9 cellular contexts compared by ENCODE assay signal in genomic region chr19:53432088-53432661, GRCh38. TPM values are rescaled to one million over a fixed set of nuclear protein-coding genes. Genes with fewer than 3 reads are reported as not detected.
DNase-seq lines count a peak whose midpoint lies in the region; ATAC-seq, FAIRE-seq and TF ChIP-seq lines count a peak whose summit lies in the region.
"Had no signal": no experiment of that assay in that cellular context is flagged by ENCODE, and none has a peak within 500 bp of the region (broad histone marks: within the 10 kb centered on the region; RNA-seq: fewer than 3 reads in every experiment).

No MANE protein-coding gene starts in this region.

- TF ChIP-seq POLR2A in GM12891 (IDR thresholded peaks at IDR 0.05; ENCODE audit: low read depth, low read length), result no peak

- H3K27ac ChIP-seq in HEK293 (ENCODE audit: extremely low read depth, low read depth, low read length), result no peak overlapping the region

- TF ChIP-seq CTCF in HEK293 (tag by site-specific recombination; IDR thresholded peaks at IDR 0.05) (no peak), astrocyte of the cerebellum (IDR thresholded peaks at IDR 0.05; ENCODE audit: low read depth, low read length, missing control alignments) (no peak)

- H3K4me3 ChIP-seq in HEK293 (ENCODE audit: low read depth, low read length) (peak overlapping the region; percentile 94), astrocyte of the cerebellum (ENCODE audit: low read depth, low read length) (peak overlapping the region; percentile 74)

- peaks cover 17 to 34% of the 10 kb centered on the region in 2 experiments for H3K36me3 ChIP-seq in HEK293 (ENCODE audit: control insufficient read depth in 2 of 2, insufficient read depth in 1 of 2, low read length in 2 of 2)

- no peaks in the 10 kb centered on the region for H3K9me3 ChIP-seq in HEK293 (ENCODE audit: control insufficient read depth, insufficient read depth, low read depth, low read length)

- FAIRE-seq in GM12891 (lab: Jason Lieb, UNC), result peak; percentile 28
- FAIRE-seq: colon had no signal

- in situ Hi-C loops in astrocyte of the cerebellum (cut with HindIII; ENCODE audit: low sequenced_read_pairs), result loop anchor here (5.0 kb wide), 1 partner anchor 90 kb away; no protein-coding TSS in a partner anchor

- no peak for DNase-seq in GM12891 (ENCODE audit: insufficient read length, low spot score)
- peak; percentile 39 for DNase-seq in NCI-H146 treated with DMSO at 0.1 percent for 48 hours (lab: John Stamatoyannopoulos, UW; ENCODE audit: unreplicated experiment)
- no peak for DNase-seq in astrocyte of the cerebellum (ENCODE audit: low read depth)
- DNase-seq in iPS-NIHi11 (ENCODE audit: low spot score), result peak; percentile 29
- peak; percentile 2 to 11 for DNase-seq in stimulated activated CD4-positive, alpha-beta T cell treated with anti-CD3 and anti-CD28 coated beads, Interleukin-12 subunit alpha, Interleukin-12 subunit beta, amount 100 ng/mL, for 24 hours (ENCODE audit: low read depth in 2 of 2)
- no peak for DNase-seq in NCI-H2029 treated with DMSO at 0.1 percent for 48 hours (lab: John Stamatoyannopoulos, UW)

- CTCF ChIA-PET in HEK293 (lab: Yijun Ruan, JAX), result no interaction called here

- no peak for ATAC-seq in GM18861 (IDR thresholded peaks at IDR 0.05; ENCODE audit: unreplicated experiment)

- no peaks in the 10 kb centered on the region for H3K4me1 ChIP-seq in HEK293 (ENCODE audit: control insufficient read depth, insufficient read depth, low read length)

- POLR2A ChIA-PET in HEK293 (lab: Yijun Ruan, JAX), result no interaction called here

TF ChIP-seq in GM12891, 5 proteins besides CTCF, POLR2A, EP300 and RAD21:
- TF ChIP-seq PAX5 (IDR thresholded peaks at IDR 0.05; ENCODE audit: insufficient read depth, low read length, severe bottlenecking), result no peak
- no peak for TF ChIP-seq SPI1 (IDR thresholded peaks at IDR 0.05; ENCODE audit: low read depth, low read length)
- TF ChIP-seq POU2F2 (IDR thresholded peaks at IDR 0.05; ENCODE audit: low read depth, low read length), result no peak
- TF ChIP-seq POLR2AphosphoS5 (IDR thresholded peaks at IDR 0.05; ENCODE audit: low read depth, low read length), result no peak
- no peak for TF ChIP-seq TAF1 (IDR thresholded peaks at IDR 0.05; ENCODE audit: low read depth, low read length)

TF ChIP-seq in HEK293, 187 proteins besides CTCF, POLR2A, EP300 and RAD21:
- TF ChIP-seq SP2 (tag by site-specific recombination; IDR thresholded peaks at IDR 0.05), result peak; percentile 4
- peak; percentile 16; the same call in 1 of the 2 replicates for TF ChIP-seq ZNF335 (tag by site-specific recombination; conservative IDR thresholded peaks at IDR 0.05)
- TF ChIP-seq ZNF701 (tag by site-specific recombination; IDR thresholded peaks at IDR 0.05), result no peak
- TF ChIP-seq ZXDB (tag by site-specific recombination; IDR thresholded peaks at IDR 0.05), result peak; percentile 42; the same call in 1 of the 2 replicates

RNA-seq across cellular contexts. Expression of gene ZNF761, which starts 0.4 kb away (rescaled TPM):
- 4.9 TPM for polyA plus RNA-seq in GM12891 (2012; ENCODE audit: low read depth, missing spikeins)

RNA-seq across cellular contexts. Expression of gene ZNF813, which starts 35.4 kb away (rescaled TPM):
- polyA plus RNA-seq in GM12891 (2012; ENCODE audit: low read depth, missing spikeins), result 1.2 TPM

RNA-seq across cellular contexts. Expression of gene ZNF765, which starts 37.2 kb away (rescaled TPM):
- 3.6 TPM for polyA plus RNA-seq in GM12891 (2012; ENCODE audit: low read depth, missing spikeins)

Comparison
In these comparisons a context has a peak if more than half of its experiments do, and no peak if none do; other contexts are left out.
1. DNase-seq: peak in NCI-H146 treated with DMSO at 0.1 percent for 48 hours (single experiment), iPS-NIHi11 (single experiment) and stimulated activated CD4-positive, alpha-beta T cell treated with anti-CD3 and anti-CD28 coated beads, Interleukin-12 subunit alpha, Interleukin-12 subunit beta, amount 100 ng/mL, for 24 hours (2 of 2); none in GM12891 (single experiment), astrocyte of the cerebellum (single experiment) and NCI-H2029 treated with DMSO at 0.1 percent for 48 hours (single experiment).